Comparison of ENCODE assay signal across 1 cellular context in genomic region chr6:37239950-37240713, GRCh38.
TF ChIP-seq lines count a peak whose summit lies in the region.

No MANE protein-coding gene starts in this region.

TF ChIP-seq in K562, 482 proteins besides CTCF, POLR2A, EP300 and RAD21 (continued from another document and continues in another):
- TF ChIP-seq CHD7 (IDR thresholded peaks at IDR 0.05; ENCODE audit: low read depth, low read length): no peak
- TF ChIP-seq MAFK (IDR thresholded peaks at IDR 0.05; ENCODE audit: low read length): peak; percentile 41; the same call in 1 of the 2 replicates
- 0 out of 4 replicates have a peak, but pooled peaks of 1 of the 2 experiments have one; percentile 17 for TF ChIP-seq BCLAF1 (IDR thresholded peaks at IDR 0.05; ENCODE audit: borderline replicate concordance in 1 of 2, control insufficient read depth in 1 of 2, low read depth in 2 of 2, low read length in 1 of 2)
- no peak for TF ChIP-seq ZZZ3 (IDR thresholded peaks at IDR 0.05)
- TF ChIP-seq ZFP30 (CRISPR knock-in tag; IDR thresholded peaks at IDR 0.05; ENCODE audit: borderline replicate concordance): no peak
- no peak for TF ChIP-seq ZNF282 (CRISPR knock-in tag; IDR thresholded peaks at IDR 0.05)
- TF ChIP-seq CGGBP1 (CRISPR knock-in tag; IDR thresholded peaks at IDR 0.05): no peak
- TF ChIP-seq ZNF551 (CRISPR knock-in tag; IDR thresholded peaks at IDR 0.05): no peak
- TF ChIP-seq RFX5 (IDR thresholded peaks at IDR 0.05; ENCODE audit: low read depth, low read length): no peak
- 0 out of 2 replicates have a peak, but pooled peaks have one; percentile 45 for TF ChIP-seq DDX20 (tag; IDR thresholded peaks at IDR 0.05; ENCODE audit: low read depth)
- peak; percentile 85 for TF ChIP-seq EHMT2 (IDR thresholded peaks at IDR 0.05)
- TF ChIP-seq ZNF3 (CRISPR knock-in tag; IDR thresholded peaks at IDR 0.05): no peak
- TF ChIP-seq E2F3 (CRISPR knock-in tag; IDR thresholded peaks at IDR 0.05): 0 out of 2 replicates have a peak, but pooled peaks have one; percentile 51
- TF ChIP-seq CBX3 (IDR thresholded peaks at IDR 0.05; ENCODE audit: borderline replicate concordance in 1 of 2, low read length in 2 of 2): no peak; a peak in 1 of 3 replicates
- no peak for TF ChIP-seq MECOM (CRISPR knock-in tag; IDR thresholded peaks at IDR 0.05)
- TF ChIP-seq EGR1 (conservative IDR thresholded peaks at IDR 0.05): peak; percentile 91
- TF ChIP-seq E2F6 (IDR thresholded peaks at IDR 0.05; ENCODE audit: borderline replicate concordance in 1 of 2, extremely low read depth in 1 of 2, insufficient read depth in 1 of 2, insufficient read length in 1 of 2, low read depth in 1 of 2, low read length in 1 of 2, poor library complexity in 1 of 2, severe bottlenecking in 1 of 2): peak in 1 of 2 experiments; percentile 6
- no peak for TF ChIP-seq RHOXF2B (CRISPR knock-in tag; conservative IDR thresholded peaks at IDR 0.05)
- no peak for TF ChIP-seq ELF1 (tag; IDR thresholded peaks at IDR 0.05)
- no peak for TF ChIP-seq USF1 (CRISPR knock-in tag; IDR thresholded peaks at IDR 0.05)
- TF ChIP-seq TCF7L2 (IDR thresholded peaks at IDR 0.05; ENCODE audit: low read depth, low read length): no peak
- TF ChIP-seq ZFP91 (CRISPR knock-in tag; IDR thresholded peaks at IDR 0.05): no peak
- TF ChIP-seq JUND (IDR thresholded peaks at IDR 0.05; ENCODE audit: borderline replicate concordance, low read depth, low read length): peak; percentile 66
- peak; percentile 76; the same call in 2 of the 3 replicates for TF ChIP-seq JUND (tag; IDR thresholded peaks at IDR 0.05; ENCODE audit: borderline replicate concordance, low read depth, low read length)
- TF ChIP-seq HNRNPH1 (optimal IDR thresholded peaks at IDR 0.05; ENCODE audit: low read depth, low read length): no peak
- no peak for TF ChIP-seq ZNF280A (IDR thresholded peaks at IDR 0.05; ENCODE audit: low read depth, partially characterized antibody)
- no peak for TF ChIP-seq ZNF778 (CRISPR knock-in tag; IDR thresholded peaks at IDR 0.05)
- no peak for TF ChIP-seq ZFP36 (IDR thresholded peaks at IDR 0.05; ENCODE audit: low read depth, low read length, partially characterized antibody)
- no peak for TF ChIP-seq ZNF507 (tag; conservative IDR thresholded peaks at IDR 0.05)
- TF ChIP-seq CEBPG (CRISPR knock-in tag; IDR thresholded peaks at IDR 0.05): no peak
- no peak for TF ChIP-seq CEBPG (tag; conservative IDR thresholded peaks at IDR 0.05 in 1 of 2, IDR thresholded peaks at IDR 0.05 in 1 of 2)
- no peak for TF ChIP-seq FOXP1 (CRISPR knock-in tag; IDR thresholded peaks at IDR 0.05)
- TF ChIP-seq FOXO4 (CRISPR knock-in tag; IDR thresholded peaks at IDR 0.05): no peak
- no peak for TF ChIP-seq ZNF717 (CRISPR knock-in tag; IDR thresholded peaks at IDR 0.05)
- TF ChIP-seq NR3C1 (CRISPR knock-in tag; IDR thresholded peaks at IDR 0.05): no peak
- TF ChIP-seq ZFX (CRISPR knock-in tag; IDR thresholded peaks at IDR 0.05): no peak
- TF ChIP-seq STAG1 (CRISPR knock-in tag; IDR thresholded peaks at IDR 0.05; ENCODE audit: borderline replicate concordance): no peak
- no peak for TF ChIP-seq MIER1 (IDR thresholded peaks at IDR 0.05; ENCODE audit: low read depth)
- peak; percentile 82; the same call in 1 of the 2 replicates for TF ChIP-seq ZNF197 (CRISPR knock-in tag; IDR thresholded peaks at IDR 0.05; ENCODE audit: low read depth)
